8 cellular contexts compared by ENCODE assay signal in genomic region chr6:135601857-135602256, GRCh38.
"Had no signal": no experiment of that assay in that cellular context is flagged by ENCODE, and none has a peak within 500 bp of the region (broad histone marks: within the 10 kb centered on the region; RNA-seq: fewer than 3 reads in every experiment).

No MANE protein-coding gene starts in this region.

- FAIRE-seq: G401.6, GM12878, GM12891, GM12892, GM18507, GM19239 had no signal

- DNase-seq: GDM1, GF-D8 had no signal

- H3K4me3 ChIP-seq: GM12878 had no signal

- ATAC-seq: GM12878 had no signal
